ENCODE assay signal across 11 cellular contexts in the genomic region with DNA sequence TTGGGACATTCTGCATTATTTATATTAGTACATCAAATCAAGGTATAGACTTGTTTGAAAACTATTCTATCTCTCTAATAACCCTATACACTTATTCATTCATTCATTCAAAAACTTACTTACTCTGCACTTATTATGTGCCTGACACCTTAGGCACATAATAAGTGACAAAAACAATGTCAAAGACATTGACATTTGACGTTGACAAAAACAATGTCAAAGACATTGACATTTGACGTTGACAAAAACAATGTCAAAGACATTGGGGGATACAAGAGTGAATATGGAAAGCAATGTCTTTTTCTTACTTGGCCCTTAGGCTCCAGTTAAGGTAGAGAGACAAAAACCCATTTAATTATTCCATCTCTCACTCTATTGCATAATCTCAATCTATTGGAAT.
"Had no signal": no experiment of that assay in that cellular context is flagged by ENCODE, and none has a peak within 500 bp of the region (broad histone marks: within the 10 kb centered on the region; RNA-seq: fewer than 3 reads in every experiment).

No MANE protein-coding gene starts in this region.

- DNase-seq: GM23248, GOT3, H7, H9, HCEC 1CT, HFFc6 had no signal

- H3K4me3 ChIP-seq: GM23248, GM23338, HAP-1 had no signal

- H3K4me3 Mint-ChIP-seq: GM23338, H9, HFFc6 had no signal

- H3K9me3 ChIP-seq: HAP-1 had no signal

- H3K9ac ChIP-seq: GM23248 had no signal

- FAIRE-seq: H1, H54 had no signal

- H3K9me3 Mint-ChIP-seq: H9 had no signal

- H2AFZ ChIP-seq: GM23248, GM23338 had no signal

- H3K27ac ChIP-seq: GM23248 had no signal

- H3K36me3 ChIP-seq: HAP-1 had no signal

- ATAC-seq: GM23338, HCT116 had no signal

- H3K4me2 ChIP-seq: GM23338 had no signal

- H3K27ac Mint-ChIP-seq: GM23338, H9, HFFc6 had no signal

- H3K4me1 ChIP-seq: HAP-1 had no signal
